ENCODE assay signal across 8 cellular contexts in genomic region chr6:19805146-19805515, GRCh38. TPM values are rescaled to one million over a fixed set of nuclear protein-coding genes. Genes with fewer than 3 reads are reported as not detected.
A peak's percentile ranks its signal among the peaks of the same experiment; 100 is the strongest.
DNase-seq lines count a peak whose midpoint lies in the region; ATAC-seq lines count a peak whose summit lies in the region.

No MANE protein-coding gene starts in this region.

- H3K27ac ChIP-seq in layer of hippocampus (ENCODE audit: low read depth, low read length) (peak overlapping the region; percentile 89), thymus (ENCODE audit: low read depth) (no peak overlapping the region)

- peak overlapping the region; percentile 80 for H3K4me3 Mint-ChIP-seq in activated CD4-positive, alpha-beta T cell treated with anti-CD3 and anti-CD28 coated beads, Interleukin-2, amount 10 ng/mL, durations not matched to agents 24 days and 14 days
- peak overlapping the region; percentile 77 for H3K4me3 Mint-ChIP-seq in activated naive CD8-positive, alpha-beta T cell treated with anti-CD3 and anti-CD28 coated beads, Interleukin-2, amount 10 ng/mL, durations not matched to agents 7 days and 5 days

- ATAC-seq in activated naive CD8-positive, alpha-beta T cell treated with anti-CD3 and anti-CD28 coated beads, Interleukin-2, amount 10 ng/mL, durations not matched to agents 7 days and 5 days (ENCODE audit: low read depth), result no peak

- H3K36me3 Mint-ChIP-seq in activated CD4-positive, alpha-beta T cell treated with anti-CD3 and anti-CD28 coated beads, Interleukin-2, amount 10 ng/mL, durations not matched to agents 24 days and 14 days (ENCODE audit: low read depth), result no peaks in the 10 kb centered on the region
- no peaks in the 10 kb centered on the region for H3K36me3 Mint-ChIP-seq in activated naive CD8-positive, alpha-beta T cell treated with anti-CD3 and anti-CD28 coated beads, Interleukin-2, amount 10 ng/mL, durations not matched to agents 7 days and 5 days

- H3K9me3 Mint-ChIP-seq in activated CD4-positive, alpha-beta T cell treated with anti-CD3 and anti-CD28 coated beads, Interleukin-2, amount 10 ng/mL, durations not matched to agents 24 days and 14 days, result no peaks in the 10 kb centered on the region
- H3K9me3 Mint-ChIP-seq in activated naive CD8-positive, alpha-beta T cell treated with anti-CD3 and anti-CD28 coated beads, Interleukin-2, amount 10 ng/mL, durations not matched to agents 7 days and 5 days, result no peaks in the 10 kb centered on the region

- H3K27me3 ChIP-seq in layer of hippocampus (ENCODE audit: control insufficient read depth, insufficient read depth, low read length), result no peaks in the 10 kb centered on the region
- peaks cover 5% of the 10 kb centered on the region for H3K27me3 ChIP-seq in thymus (ENCODE audit: control insufficient read depth, insufficient read depth)

- H3K27me3 Mint-ChIP-seq in activated CD4-positive, alpha-beta T cell treated with anti-CD3 and anti-CD28 coated beads, Interleukin-2, amount 10 ng/mL, durations not matched to agents 24 days and 14 days, result peaks cover 25% of the 10 kb centered on the region
- H3K27me3 Mint-ChIP-seq in activated naive CD8-positive, alpha-beta T cell treated with anti-CD3 and anti-CD28 coated beads, Interleukin-2, amount 10 ng/mL, durations not matched to agents 7 days and 5 days, result peaks cover 30% of the 10 kb centered on the region

- no peaks in the 10 kb centered on the region for H3K9me3 ChIP-seq in thymus (ENCODE audit: control insufficient read depth)

- H3K27ac Mint-ChIP-seq in activated CD4-positive, alpha-beta T cell treated with anti-CD3 and anti-CD28 coated beads, Interleukin-2, amount 10 ng/mL, durations not matched to agents 24 days and 14 days, result no peak overlapping the region
- H3K27ac Mint-ChIP-seq in activated naive CD8-positive, alpha-beta T cell treated with anti-CD3 and anti-CD28 coated beads, Interleukin-2, amount 10 ng/mL, durations not matched to agents 7 days and 5 days, result no peak overlapping the region

- DNase-seq in activated CD4-positive, alpha-beta T cell treated with anti-CD3 and anti-CD28 coated beads, Interleukin-2, amount 10 ng/mL, durations not matched to agents 24 days and 14 days, result no peak
- DNase-seq in activated CD4-positive, alpha-beta T cell treated with anti-CD3 and anti-CD28 coated beads, Interleukin-2, amount 50 U/mL, for 48 hours, result no peak
- DNase-seq in activated naive CD8-positive, alpha-beta T cell treated with anti-CD3 and anti-CD28 coated beads, Interleukin-2, amount 10 ng/mL, durations not matched to agents 7 days and 5 days, result no peak
- no peak for DNase-seq in AG20443 (ENCODE audit: low spot score)
- no peak for DNase-seq in occipital lobe (lab: John Stamatoyannopoulos, UW)
- DNase-seq in NCI-H345 (lab: John Stamatoyannopoulos, UW), result no peak

- no peaks in the 10 kb centered on the region for H3K36me3 ChIP-seq in thymus (ENCODE audit: control insufficient read depth, insufficient read depth)

- WGBS in thymus, result 31% methylated on average over 5 of the region's 5 CpGs

- peaks cover 5% of the 10 kb centered on the region for H3K4me1 Mint-ChIP-seq in activated CD4-positive, alpha-beta T cell treated with anti-CD3 and anti-CD28 coated beads, Interleukin-2, amount 10 ng/mL, durations not matched to agents 24 days and 14 days
- peaks cover 7% of the 10 kb centered on the region for H3K4me1 Mint-ChIP-seq in activated naive CD8-positive, alpha-beta T cell treated with anti-CD3 and anti-CD28 coated beads, Interleukin-2, amount 10 ng/mL, durations not matched to agents 7 days and 5 days

- H3K4me3 ChIP-seq in thymus (ENCODE audit: low read length), result peak overlapping the region; percentile 41

- intact Hi-C loops in activated CD4-positive, alpha-beta T cell treated with anti-CD3 and anti-CD28 coated beads, Interleukin-2, amount 10 ng/mL, durations not matched to agents 24 days and 14 days (cut with micrococcal nuclease), result no loop called here

- POLR2A ChIA-PET in activated naive CD8-positive, alpha-beta T cell treated with anti-CD3 and anti-CD28 coated beads, Interleukin-2, amount 10 ng/mL, durations not matched to agents 7 days and 5 days (lab: Charles Lee), result no interaction called here

- H3K4me1 ChIP-seq in thymus (ENCODE audit: control insufficient read depth, insufficient read depth, low read length), result no peaks in the 10 kb centered on the region

RNA-seq across cellular contexts. Expression of gene ID4, which starts 32.0 kb away (rescaled TPM):
- total RNA-seq in activated CD4-positive, alpha-beta T cell treated with anti-CD3 and anti-CD28 coated beads, Interleukin-2, amount 10 ng/mL, durations not matched to agents 24 days and 14 days, result not detected in 2 replicates
- total RNA-seq in activated naive CD8-positive, alpha-beta T cell treated with anti-CD3 and anti-CD28 coated beads, Interleukin-2, amount 10 ng/mL, durations not matched to agents 7 days and 5 days, result not detected
- polyA plus RNA-seq in thymus, result 10.9 TPM
- total RNA-seq in occipital lobe, result 132 TPM

Comparison
In these comparisons a context has a peak if more than half of its experiments do, and no peak if none do; other contexts are left out.
1. RNA of gene ID4, which starts 32.0 kb away (total RNA-seq): 132 TPM in occipital lobe (single experiment); not detected in activated CD4-positive, alpha-beta T cell treated with anti-CD3 and anti-CD28 coated beads, Interleukin-2, amount 10 ng/mL, durations not matched to agents 24 days and 14 days and not detected in activated naive CD8-positive, alpha-beta T cell treated with anti-CD3 and anti-CD28 coated beads, Interleukin-2, amount 10 ng/mL, durations not matched to agents 7 days and 5 days; every median in the first group is over 100 times any median in the second.